Comparison of ENCODE assay signal across 28 cellular contexts in the genomic region with DNA sequence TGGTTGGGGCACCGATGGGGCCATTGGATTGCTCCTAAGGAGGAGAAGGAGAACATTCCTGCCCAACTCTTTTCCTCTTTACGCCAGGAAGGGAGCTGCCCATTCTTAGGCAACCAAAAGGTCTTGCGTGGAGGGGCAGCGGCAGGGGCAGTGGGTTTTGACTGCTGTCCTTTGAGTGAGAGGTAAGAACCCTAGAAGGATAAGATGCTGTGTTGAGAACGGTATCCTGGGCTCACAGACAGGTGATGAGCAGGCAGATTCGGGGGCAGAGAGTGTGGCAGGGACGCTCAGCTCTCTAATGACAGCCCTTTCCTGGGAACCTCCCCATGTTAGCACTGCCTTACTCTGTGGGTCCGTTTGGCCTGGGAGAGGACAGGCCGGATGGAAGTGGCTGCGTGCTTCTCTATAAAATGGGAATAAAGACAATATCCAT. TPM values are rescaled to one million over a fixed set of nuclear protein-coding genes. Genes with fewer than 3 reads are reported as not detected.
"Had no signal": no experiment of that assay in that cellular context is flagged by ENCODE, and none has a peak within 500 bp of the region (broad histone marks: within the 10 kb centered on the region; RNA-seq: fewer than 3 reads in every experiment).

No MANE protein-coding gene starts in this region.

- H3K36me3 ChIP-seq: brain microvascular endothelial cell, cardiac muscle cell, SJCRH30 had no signal

- DNase-seq: activated CD4-positive, alpha-beta T cell treated with anti-CD3 and anti-CD28 coated beads for 48 hours; activated CD4-positive, alpha-beta T cell treated with anti-CD3 and anti-CD28 coated beads, Interleukin-2, amount 50 U/mL, for 4 hours; activated CD8-positive, alpha-beta memory T cell treated with anti-CD3 and anti-CD28 coated beads, Interleukin-2, amount 50 U/mL, for 48 hours; activated CD8-positive, alpha-beta T cell treated with anti-CD3 and anti-CD28 coated beads, Interleukin-2, amount 10 ng/mL, durations not matched to agents 7 days and 5 days; activated naive CD4-positive, alpha-beta T cell; activated T-cell treated with anti-CD3 and anti-CD28 coated beads, Interleukin-2, amount 50 U/mL, for 1 hour; brain microvascular endothelial cell; cerebellar nuclear complex; NCI-H1092; NCI-H1417; NCI-H2029; NCI-H2107; NCI-H226; NCI-H526 treated with DMSO at 0.1 percent for 48 hours; NCI-H82; SJCRH30; SK-N-SH; T-helper 1 cell had no signal

- H3K27ac Mint-ChIP-seq: activated CD8-positive, alpha-beta T cell treated with anti-CD3 and anti-CD28 coated beads, Interleukin-2, amount 10 ng/mL, durations not matched to agents 7 days and 5 days; activated naive CD4-positive, alpha-beta T cell treated with anti-CD3 and anti-CD28 coated beads, Interleukin-2, amount 50 U/mL, for 24 hours had no signal

- H3K4me2 ChIP-seq: KMS-11, SK-N-SH had no signal

- H3K9me3 Mint-ChIP-seq: activated naive CD4-positive, alpha-beta T cell treated with anti-CD3 and anti-CD28 coated beads, Interleukin-2, amount 50 U/mL, for 24 hours had no signal

- H3K4me3 Mint-ChIP-seq: activated CD8-positive, alpha-beta T cell treated with anti-CD3 and anti-CD28 coated beads, Interleukin-2, amount 10 ng/mL, durations not matched to agents 7 days and 5 days; activated naive CD4-positive, alpha-beta T cell treated with anti-CD3 and anti-CD28 coated beads, Interleukin-2, amount 50 U/mL, for 24 hours had no signal

- H3K27ac ChIP-seq: brain microvascular endothelial cell, cardiac muscle cell, KMS-11, SJCRH30 had no signal

- H3K27me3 ChIP-seq: SJCRH30 had no signal

- H3K9me3 ChIP-seq: SJCRH30, SK-N-SH had no signal

- H3K4me3 ChIP-seq: cardiac muscle cell, SJCRH30 had no signal

- H3K9ac ChIP-seq: KMS-11, SK-N-SH had no signal

- H3K4me1 Mint-ChIP-seq: activated naive CD4-positive, alpha-beta T cell treated with anti-CD3 and anti-CD28 coated beads, Interleukin-2, amount 50 U/mL, for 24 hours had no signal

- H3K36me3 Mint-ChIP-seq: activated naive CD4-positive, alpha-beta T cell treated with anti-CD3 and anti-CD28 coated beads, Interleukin-2, amount 50 U/mL, for 24 hours had no signal

RNA-seq across cellular contexts. Expression of gene LRTM2, which starts 13.2 kb away (rescaled TPM):
- total RNA-seq: activated CD8-positive, alpha-beta T cell treated with anti-CD3 and anti-CD28 coated beads, Interleukin-2, amount 10 ng/mL, durations not matched to agents 7 days and 5 days; astrocyte; cardiac muscle cell; MCF 10A; NCI-H460; OCI-LY7; Right ventricle myocardium inferior; RPMI7951; SJCRH30; T-helper 2 cell treated with Interferon-gamma antibody and Interleukin-4, amounts not matched to agents 100 ng/mL and 5 ng/mL, for 36 hours had no signal
- polyA plus RNA-seq: cardiac muscle cell, SK-N-SH had no signal
